2 cellular contexts compared by ENCODE assay signal in the genomic region with DNA sequence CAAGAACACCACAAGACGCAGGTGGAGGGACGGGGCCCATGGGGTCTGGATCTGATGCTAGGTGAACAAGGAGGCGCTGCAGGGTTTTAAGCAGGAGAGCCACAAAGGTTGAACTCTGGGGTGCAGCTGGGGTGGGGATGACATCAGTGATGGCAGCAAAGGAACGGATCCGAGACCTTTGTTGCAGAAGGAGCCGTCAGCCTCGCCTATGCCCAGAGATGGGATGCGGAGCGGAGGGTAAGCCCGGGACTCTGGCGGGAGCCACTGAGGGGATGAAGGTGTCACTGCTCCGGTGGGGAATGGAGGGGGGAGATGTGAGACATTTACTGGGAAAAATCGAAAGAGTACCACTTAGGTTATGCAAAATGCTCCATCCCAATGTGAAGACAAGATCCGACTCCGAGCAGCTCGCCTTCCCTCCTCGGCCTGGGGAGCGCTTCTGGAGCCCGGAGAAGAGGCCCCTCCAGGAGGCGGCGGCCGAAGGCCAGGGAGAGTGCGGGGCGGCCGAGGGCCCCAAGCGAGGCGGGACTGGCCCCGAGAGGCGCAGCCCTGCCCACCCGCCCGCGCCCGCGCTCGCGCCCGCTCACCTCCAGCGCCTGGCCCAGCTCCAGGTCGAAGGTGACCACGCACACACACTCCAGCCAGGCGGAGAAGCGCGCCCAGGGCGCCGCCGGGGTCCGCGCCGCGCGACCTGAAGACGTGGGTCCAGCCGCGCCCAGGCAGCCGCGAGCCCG.
TF ChIP-seq lines count a peak whose summit lies in the region.

No MANE protein-coding gene starts in this region.

TF ChIP-seq in IMR-90, 13 proteins besides CTCF, POLR2A, EP300 and RAD21:
- TF ChIP-seq RFX5 (IDR thresholded peaks at IDR 0.05; ENCODE audit: low read depth, low read length): no peak
- TF ChIP-seq CEBPB (IDR thresholded peaks at IDR 0.05; ENCODE audit: low read depth, low read length): no peak
- TF ChIP-seq SMC3 (IDR thresholded peaks at IDR 0.05; ENCODE audit: low read depth, low read length): no peak
- TF ChIP-seq FOS (IDR thresholded peaks at IDR 0.05; ENCODE audit: low read depth, low read length): no peak
- TF ChIP-seq, protein P1, sequence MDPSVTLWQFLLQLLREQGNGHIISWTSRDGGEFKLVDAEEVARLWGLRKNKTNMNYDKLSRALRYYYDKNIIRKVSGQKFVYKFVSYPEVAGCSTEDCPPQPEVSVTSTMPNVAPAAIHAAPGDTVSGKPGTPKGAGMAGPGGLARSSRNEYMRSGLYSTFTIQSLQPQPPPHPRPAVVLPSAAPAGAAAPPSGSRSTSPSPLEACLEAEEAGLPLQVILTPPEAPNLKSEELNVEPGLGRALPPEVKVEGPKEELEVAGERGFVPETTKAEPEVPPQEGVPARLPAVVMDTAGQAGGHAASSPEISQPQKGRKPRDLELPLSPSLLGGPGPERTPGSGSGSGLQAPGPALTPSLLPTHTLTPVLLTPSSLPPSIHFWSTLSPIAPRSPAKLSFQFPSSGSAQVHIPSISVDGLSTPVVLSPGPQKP (IDR thresholded peaks at IDR 0.05; ENCODE audit: borderline replicate concordance, low read depth, low read length): no peak

TF ChIP-seq in H1, 55 proteins besides CTCF, POLR2A, EP300 and RAD21:
- TF ChIP-seq KDM4A (IDR thresholded peaks at IDR 0.05; ENCODE audit: low read depth, low read length, severe bottlenecking) (peak; percentile 98), SUZ12 (IDR thresholded peaks at IDR 0.05; ENCODE audit: low read length) (0 out of 2 replicates have a peak, but pooled peaks have one; percentile 42), RFX5 (IDR thresholded peaks at IDR 0.05; ENCODE audit: borderline replicate concordance, low read depth, low read length) (no peak)
